9 cellular contexts compared by ENCODE assay signal in the genomic region with DNA sequence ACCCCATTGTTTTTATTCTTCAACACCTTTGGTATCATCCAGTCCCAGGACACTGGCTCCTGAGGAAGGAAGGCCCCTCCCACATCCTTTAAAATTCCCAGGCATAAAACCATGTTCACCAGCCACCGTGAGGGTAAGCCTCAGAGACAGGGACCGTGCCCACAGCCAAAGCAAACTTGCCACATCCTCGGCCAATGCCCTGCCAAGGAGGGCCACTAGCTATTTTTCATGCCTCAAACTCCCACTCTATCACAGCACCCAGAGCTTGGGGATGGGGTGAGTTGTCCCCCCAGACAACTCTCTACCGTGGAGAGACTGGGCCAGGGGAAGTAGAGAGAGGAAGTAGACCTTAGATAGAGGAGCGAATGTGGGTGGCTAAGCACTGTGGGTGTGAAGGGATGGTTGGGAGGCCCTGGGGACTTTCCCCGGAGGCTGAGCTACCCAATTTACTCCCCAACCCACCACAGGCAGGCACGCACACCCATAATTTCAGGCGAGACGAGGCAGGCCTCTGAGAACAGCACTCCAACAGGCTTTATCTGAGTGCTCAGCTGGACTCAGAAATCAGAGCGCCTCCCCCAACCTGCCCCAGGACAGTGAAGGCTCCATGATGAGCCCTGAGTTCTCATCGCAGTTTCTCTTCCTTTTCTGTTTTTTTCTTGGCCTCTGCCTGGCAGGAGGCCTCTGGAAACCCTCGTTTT. TPM values are rescaled to one million over a fixed set of nuclear protein-coding genes. Genes with fewer than 3 reads are reported as not detected.
A peak's percentile ranks its signal among the peaks of the same experiment; 100 is the strongest.
DNase-seq lines count a peak whose midpoint lies in the region; ATAC-seq, FAIRE-seq and TF ChIP-seq lines count a peak whose summit lies in the region.
"Had no signal": no experiment of that assay in that cellular context is flagged by ENCODE, and none has a peak within 500 bp of the region (broad histone marks: within the 10 kb centered on the region; RNA-seq: fewer than 3 reads in every experiment).

No MANE protein-coding gene starts in this region.

- TF ChIP-seq CTCF in IMR-90 (conservative IDR thresholded peaks at IDR 0.05; ENCODE audit: low read depth, low read length) (no peak), H1 (IDR thresholded peaks at IDR 0.05; ENCODE audit: control extremely low read depth in 1 of 3, insufficient read depth in 1 of 3, low read depth in 1 of 3, low read length in 3 of 3) (no peak), parathyroid adenoma (IDR thresholded peaks at IDR 0.05) (no peak), transverse colon (IDR thresholded peaks at IDR 0.05) (no peak)

- POLR2A ChIA-PET in IMR-90 (lab: Charles Lee; ENCODE audit: unreplicated experiment): interaction anchor here (0.6 kb wide), 1 partner anchor 15 kb away, joined by 9 read pairs; no protein-coding TSS in a partner anchor
- POLR2A ChIA-PET in activated CD4-positive, alpha-beta T cell treated with anti-CD3 and anti-CD28 coated beads, Interleukin-2, amount 10 ng/mL, durations not matched to agents 7 days and 5 days (lab: Charles Lee): interaction anchor here (0.9 to 1.6 kb wide), 2 partner anchors 12 to 17 kb away, joined by 3 to 20 read pairs; partner anchors contain the start of gene BTG2
- POLR2A ChIA-PET in H1 (lab: Charles Lee; ENCODE audit: partially characterized antibody): interaction anchor here (0.9 to 2.6 kb wide), 5 partner anchors 8 to 38 kb away, joined by 3 to 8 read pairs (median 4); no protein-coding TSS in a partner anchor

- H3K23ac ChIP-seq in IMR-90 (ENCODE audit: low read depth, low read length) (no peak overlapping the region), H1 (ENCODE audit: insufficient read length) (no peak overlapping the region)

- H2BK120ac ChIP-seq in IMR-90 (ENCODE audit: low read depth, low read length): no peak overlapping the region
- H2BK120ac ChIP-seq in H1 (replicated peaks; ENCODE audit: low read depth, low read length): no peak overlapping the region

- 0 out of 2 replicates have a peak, but pooled peaks cover 4% of the 10 kb centered on the region for H3K9me1 ChIP-seq in IMR-90 (ENCODE audit: insufficient read depth, low read length)

- H3K27ac ChIP-seq in IMR-90 (ENCODE audit: insufficient read depth, low read length): no peak overlapping the region
- H3K27ac ChIP-seq in H1 (ENCODE audit: low read depth, low read length): 0 out of 2 replicates have a peak overlapping the region, but pooled peaks have one; percentile 49
- H3K27ac ChIP-seq in parathyroid adenoma: peak overlapping the region; percentile 82
- peak overlapping the region; percentile 91 to 97 (median 96) for H3K27ac ChIP-seq in transverse colon

- H3K14ac ChIP-seq in IMR-90 (replicated peaks; ENCODE audit: low read depth, low read length) (no peak overlapping the region), H1 (ENCODE audit: insufficient read length) (no peak overlapping the region)

- H3K27ac Mint-ChIP-seq in activated CD4-positive, alpha-beta T cell treated with anti-CD3 and anti-CD28 coated beads, Interleukin-2, amount 10 ng/mL, durations not matched to agents 7 days and 5 days: peak overlapping the region; percentile 99

- no peaks in the 10 kb centered on the region for H3K27me3 Mint-ChIP-seq in activated CD4-positive, alpha-beta T cell treated with anti-CD3 and anti-CD28 coated beads, Interleukin-2, amount 10 ng/mL, durations not matched to agents 7 days and 5 days

- CTCF ChIA-PET in IMR-90 (lab: Yijun Ruan, JAX): interaction anchor here (0.5 to 0.8 kb wide), 2 partner anchors 17 to 22 kb away, joined by 3 read pairs; no protein-coding TSS in a partner anchor
- CTCF ChIA-PET in activated CD4-positive, alpha-beta T cell treated with anti-CD3 and anti-CD28 coated beads, Interleukin-2, amount 10 ng/mL, durations not matched to agents 7 days and 5 days (lab: Charles Lee): interaction anchor here (0.6 to 13.6 kb wide), 11 partner anchors 9 to 402 kb away, joined by 3 to 177 read pairs (median 12); partner anchors contain the start of gene BTG2
- CTCF ChIA-PET in H1 (lab: Charles Lee; ENCODE audit: partially characterized antibody): interaction anchor here (0.6 to 39.0 kb wide), 11 partner anchors 8 to 1212 kb away, joined by 3 to 785 read pairs (median 5); no protein-coding TSS in a partner anchor

- intact Hi-C loops in IMR-90 (cut with micrococcal nuclease): no loop called here
- intact Hi-C loops in transverse colon (cut with DNase I; ENCODE audit: low total_unique reads): no loop called here

- peak overlapping the region; percentile 70 for H2AFZ ChIP-seq in IMR-90 (replicated peaks; ENCODE audit: low read length, poor library complexity)
- no peak overlapping the region; the same call in 1 of the 2 replicates for H2AFZ ChIP-seq in H1 (ENCODE audit: low read length)
- H2AFZ ChIP-seq in parathyroid adenoma: peak overlapping the region; percentile 77

- dilution Hi-C loops in IMR-90 (cut with HindIII; ENCODE audit: low sequenced_read_pairs, unreplicated experiment): no loop called here

- FAIRE-seq in H1 (lab: Jason Lieb, UNC): no peak

- H3K4me1 Mint-ChIP-seq in activated CD4-positive, alpha-beta T cell treated with anti-CD3 and anti-CD28 coated beads, Interleukin-2, amount 10 ng/mL, durations not matched to agents 7 days and 5 days: peaks cover 72% of the 10 kb centered on the region

- no peaks in the 10 kb centered on the region for H3K36me3 Mint-ChIP-seq in activated CD4-positive, alpha-beta T cell treated with anti-CD3 and anti-CD28 coated beads, Interleukin-2, amount 10 ng/mL, durations not matched to agents 7 days and 5 days (ENCODE audit: low read depth)

- H2AK9ac ChIP-seq in IMR-90 (replicated peaks; ENCODE audit: low read depth, low read length, poor library complexity): no peak overlapping the region

- DNase-seq in DMS53 treated with DMSO at 0.1 percent for 48 hours (lab: John Stamatoyannopoulos, UW; ENCODE audit: unreplicated experiment) (peak; percentile 60), IMR-90 (no peak), H1 (ENCODE audit: low read depth in 1 of 2, low spot score in 2 of 2) (no peak), transverse colon (peak; percentile 77), NCI-H446 (lab: John Stamatoyannopoulos, UW) (no peak)
- peak; percentile 92 for DNase-seq in activated CD4-positive, alpha-beta T cell treated with anti-CD3 and anti-CD28 coated beads, Interleukin-2, amount 10 ng/mL, durations not matched to agents 7 days and 5 days

- H4K5ac ChIP-seq in IMR-90 (ENCODE audit: low read depth, low read length) (no peak overlapping the region), H1 (ENCODE audit: insufficient read length, low read depth, low read length) (no peak overlapping the region)

- H4K8ac ChIP-seq in IMR-90 (ENCODE audit: low read depth in 2 of 2, low read length in 2 of 2) (no peak overlapping the region), H1 (ENCODE audit: extremely low read depth, insufficient read depth, low read length) (peak overlapping the region; percentile 60)

- H3K36me3 ChIP-seq in IMR-90 (ENCODE audit: control insufficient read depth, insufficient read depth, low read length) (no peaks in the 10 kb centered on the region), H1 (ENCODE audit: control insufficient read depth in 2 of 4, insufficient read depth in 4 of 4, low read length in 3 of 4) (no peaks in the 10 kb centered on the region), parathyroid adenoma (ENCODE audit: control insufficient read depth, insufficient read depth, low read length) (no peaks in the 10 kb centered on the region), transverse colon (no peaks in the 10 kb centered on the region)

- H3K23me2 ChIP-seq in H1 (ENCODE audit: low read depth, low read length): no peaks in the 10 kb centered on the region; the same call in 1 of the 2 replicates

- no peaks in the 10 kb centered on the region for H3K79me2 ChIP-seq in H1 (ENCODE audit: control insufficient read depth in 1 of 2, insufficient read depth in 2 of 2, low read length in 2 of 2)
- no peaks in the 10 kb centered on the region for H3K79me2 ChIP-seq in parathyroid adenoma

- H3K4me3 ChIP-seq in IMR-90 (ENCODE audit: insufficient read depth, low read depth, low read length) (no peak overlapping the region), H1 (ENCODE audit: extremely low read depth in 1 of 4, insufficient read depth in 2 of 4, low read depth in 3 of 4, low read length in 4 of 4) (no peak overlapping the region), parathyroid adenoma (ENCODE audit: low read depth, low read length) (no peak overlapping the region), transverse colon (peak overlapping the region in 1 of 4 donors; percentile 38)

- 84% methylated on average over 4 of the region's 12 CpGs; no CpG with 5 or more reads in 1 of the 2 experiments for WGBS in IMR-90 (ENCODE audit: extremely low coverage in 2 of 2, insufficient read length in 1 of 2), 2 experiments
- WGBS in H1 (ENCODE audit: extremely low coverage in 1 of 2, insufficient coverage in 1 of 2, insufficient read length in 1 of 2, insufficient replicate concordance in 2 of 2, low coverage in 1 of 2, low lambda C conversion rate in 2 of 2, missing lambda C conversion rate in 1 of 2), 2 experiments: 66% methylated on average over 12 of the region's 12 CpGs; no CpG with 5 or more reads in 1 of the 2 experiments
- 9 to 24% methylated on average over 4 to 12 of the region's 12 CpGs for WGBS in transverse colon (ENCODE audit: low coverage in 1 of 2), 2 donors

- H3K4me2 ChIP-seq in IMR-90 (ENCODE audit: low read depth, low read length) (no peak overlapping the region), H1 (ENCODE audit: insufficient read depth in 1 of 2, low read depth in 2 of 2, low read length in 2 of 2) (peak overlapping the region in 1 of 2 experiments; percentile 75; a peak in 1 of 4 replicates), parathyroid adenoma (ENCODE audit: low read length) (peak overlapping the region; percentile 48)

- TF ChIP-seq POLR2A in IMR-90 (IDR thresholded peaks at IDR 0.05; ENCODE audit: low read depth, low read length) (no peak), H1 (IDR thresholded peaks at IDR 0.05; ENCODE audit: control extremely low read depth in 1 of 2, low read depth in 2 of 2, low read length in 2 of 2) (no peak), transverse colon (IDR thresholded peaks at IDR 0.05) (peak; percentile 13)

- no peak overlapping the region for H2AK5ac ChIP-seq in IMR-90 (ENCODE audit: low read depth, low read length)
- peak overlapping the region; percentile 65; the same call in 1 of the 2 replicates for H2AK5ac ChIP-seq in H1 (ENCODE audit: low read depth, low read length)

- H3K4me1 ChIP-seq in IMR-90 (ENCODE audit: control insufficient read depth, insufficient read depth, low read length): peaks cover 9% of the 10 kb centered on the region; the same call in 1 of the 2 replicates
- peaks cover 15 to 34% (median 22%) of the 10 kb centered on the region in 4 experiments for H3K4me1 ChIP-seq in H1 (replicated peaks in 1 of 4; ENCODE audit: control insufficient read depth in 3 of 4, insufficient read depth in 4 of 4, low read length in 3 of 4)
- H3K4me1 ChIP-seq in parathyroid adenoma: peaks cover 19% of the 10 kb centered on the region
- peaks cover 60 to 80% (median 76%) of the 10 kb centered on the region in 4 donors for H3K4me1 ChIP-seq in transverse colon

- TF ChIP-seq EP300 in H1 (IDR thresholded peaks at IDR 0.05; ENCODE audit: borderline replicate concordance in 1 of 2, low read depth in 2 of 2, low read length in 2 of 2) (no peak), transverse colon (IDR thresholded peaks at IDR 0.05; ENCODE audit: low read depth) (no peak)

- no peaks in the 10 kb centered on the region for H3K9me3 Mint-ChIP-seq in activated CD4-positive, alpha-beta T cell treated with anti-CD3 and anti-CD28 coated beads, Interleukin-2, amount 10 ng/mL, durations not matched to agents 7 days and 5 days

- H2BK5ac ChIP-seq in IMR-90 (ENCODE audit: low read depth, low read length, poor library complexity, severe bottlenecking) (no peak overlapping the region), H1 (ENCODE audit: low read depth, low read length) (no peak overlapping the region)

- no peak overlapping the region for H2BK15ac ChIP-seq in IMR-90 (ENCODE audit: low read depth, low read length)
- H2BK15ac ChIP-seq in H1 (ENCODE audit: low read length): peak overlapping the region; percentile 0; the same call in 1 of the 2 replicates

- ATAC-seq in GM21367 (IDR thresholded peaks at IDR 0.05; ENCODE audit: unreplicated experiment): peak; percentile 41
- no peak for ATAC-seq in IMR-90 (ENCODE audit: low read depth)

- peak overlapping the region; percentile 67 for H3K4me3 Mint-ChIP-seq in activated CD4-positive, alpha-beta T cell treated with anti-CD3 and anti-CD28 coated beads, Interleukin-2, amount 10 ng/mL, durations not matched to agents 7 days and 5 days

- H2BK12ac ChIP-seq in H1 (ENCODE audit: low read depth, low read length): peak overlapping the region; percentile 52; the same call in 1 of the 2 replicates

- TF ChIP-seq RAD21 in IMR-90 (IDR thresholded peaks at IDR 0.05; ENCODE audit: low read length) (no peak), H1 (IDR thresholded peaks at IDR 0.05 in 1 of 2, conservative IDR thresholded peaks at IDR 0.05 in 1 of 2; ENCODE audit: low read depth in 2 of 2, low read length in 2 of 2) (no peak)

- H3K56ac ChIP-seq in IMR-90 (ENCODE audit: extremely low read depth, insufficient read depth, low read length) (no peak overlapping the region), H1 (replicated peaks; ENCODE audit: insufficient read length, low read depth, low read length) (no peak overlapping the region)

- H3K4ac ChIP-seq in IMR-90 (ENCODE audit: low read depth, low read length) (no peak overlapping the region), H1 (replicated peaks; ENCODE audit: insufficient read length, low read depth, low read length) (no peak overlapping the region)

- no TSS peak for BruUV-seq in IMR-90 (replicated peaks; lab: Mats Ljungman, UMichigan)

- in situ Hi-C loops in IMR-90 (cut with MboI; ENCODE audit: low sequenced_read_pairs) (no loop called here), transverse colon (cut with MboI; ENCODE audit: low pct_ligation_motif_present in 1 of 4, low pct_unique_long_range_greater_than_20kb in 1 of 4, low sequenced_read_pairs in 3 of 4) (no loop called here)

- H4K20me1 ChIP-seq in IMR-90 (ENCODE audit: insufficient read depth, low read length) (no peaks in the 10 kb centered on the region), H1 (replicated peaks in 1 of 2; ENCODE audit: control insufficient read depth in 1 of 2, insufficient read depth in 2 of 2, low read length in 2 of 2) (no peaks in the 10 kb centered on the region)

- H2BK20ac ChIP-seq in IMR-90 (ENCODE audit: low read depth, low read length) (no peak overlapping the region), H1 (ENCODE audit: low read length) (0 out of 2 replicates have a peak overlapping the region, but pooled peaks have one; percentile 7)

- H4K91ac ChIP-seq in IMR-90 (ENCODE audit: insufficient read depth, low read depth, low read length) (no peak overlapping the region), H1 (replicated peaks; ENCODE audit: insufficient read length, low read length) (no peak overlapping the region)

- H3K18ac ChIP-seq in IMR-90 (ENCODE audit: low read depth, low read length) (no peak overlapping the region), H1 (ENCODE audit: extremely low read depth, low read length) (no peak overlapping the region)

- no peak overlapping the region for H3K9ac ChIP-seq in IMR-90 (ENCODE audit: low read depth, low read length)
- H3K9ac ChIP-seq in H1 (replicated peaks in 1 of 4; ENCODE audit: extremely low read depth in 1 of 4, low read depth in 3 of 4, low read length in 3 of 4): peak overlapping the region in 1 of 4 experiments; percentile 69; a peak in 1 of 7 replicates
- no peak overlapping the region for H3K9ac ChIP-seq in parathyroid adenoma

- H3K27me3 ChIP-seq in IMR-90 (ENCODE audit: control insufficient read depth, insufficient read depth, low read length) (peaks cover 28% of the 10 kb centered on the region), H1 (replicated peaks in 1 of 4; ENCODE audit: control insufficient read depth in 3 of 4, extremely low read depth in 1 of 4, insufficient read depth in 3 of 4, low read length in 3 of 4) (peaks cover 0 to 20% (median 13%) of the 10 kb centered on the region in 4 experiments; a peak in 4 of 7 replicates), parathyroid adenoma (ENCODE audit: control insufficient read depth, insufficient read depth, low read length) (no peaks in the 10 kb centered on the region), transverse colon (no peaks in the 10 kb centered on the region)

- H3K9me3 ChIP-seq in IMR-90 (ENCODE audit: control insufficient read depth, insufficient read depth, low read length): no peaks in the 10 kb centered on the region
- no peaks in the 10 kb centered on the region for H3K9me3 ChIP-seq in H1 (ENCODE audit: insufficient read depth in 2 of 2, low read depth in 1 of 2, low read length in 1 of 2)
- no peaks in the 10 kb centered on the region for H3K9me3 ChIP-seq in parathyroid adenoma (ENCODE audit: control insufficient read depth, low read length)
- no peaks in the 10 kb centered on the region for H3K9me3 ChIP-seq in transverse colon

- H3K79me1 ChIP-seq in IMR-90 (ENCODE audit: low read depth in 1 of 2, low read length in 2 of 2) (no peaks in the 10 kb centered on the region), H1 (ENCODE audit: low read depth, low read length) (no peaks in the 10 kb centered on the region)

RNA-seq across cellular contexts. Expression of gene BTG2, which starts 15.9 kb away (rescaled TPM):
- total RNA-seq in IMR-90 (2012; rRNA removed): 8.4 and 10.3 TPM in 2 replicates
- 10.7 and 18.8 TPM in 2 replicates for polyA plus RNA-seq in IMR-90 (2012; rRNA removed)
- 4.9 and 23.6 TPM in 2 replicates for polyA plus RNA-seq in IMR-90 (2012; cell fraction: cytosol; rRNA removed)
- polyA plus RNA-seq in IMR-90 (2012; cell fraction: nucleus; rRNA removed; ENCODE audit: low replicate concordance): 18.8 and 39.4 TPM in 2 replicates
- total RNA-seq in activated CD4-positive, alpha-beta T cell treated with anti-CD3 and anti-CD28 coated beads, Interleukin-2, amount 10 ng/mL, durations not matched to agents 7 days and 5 days: 10 to 100 TPM; 73.6 to 82.3 TPM
- 4.1 and 4.8 TPM in 2 replicates for total RNA-seq in H1 (2021; fragmentation: NEBNext Ultra II Directional; extraction: Animal tissue kit (Norgen Biotek cat#: 25700))
- 11.0 and 15.1 TPM in 2 replicates for polyA plus RNA-seq in H1 (2011; rRNA removed)
- polyA plus RNA-seq in H1 (2011; cell fraction: cytosol; rRNA removed): 10.1 TPM
- polyA plus RNA-seq in H1 (2011; cell fraction: nucleus; rRNA removed): 10.0 TPM
- polyA plus RNA-seq in H1 (2012, experiment 1 of 2): 5.6 to 6.3 TPM (median 5.9 TPM) in 4 replicates
- 7.6 TPM for polyA plus RNA-seq in H1 (2012, experiment 2 of 2)
- 2.1 TPM for polyA plus RNA-seq in H1 (2013, experiment 1 of 2)
- polyA plus RNA-seq in H1 (2013, experiment 2 of 2): 2.6 TPM
- polyA minus RNA-seq in H1 (2011; rRNA and poly(A)+ RNA removed): 7.2 and 7.6 TPM in 2 replicates
- 9.8 TPM for polyA minus RNA-seq in H1 (2011; cell fraction: cytosol; rRNA and poly(A)+ RNA removed)
- 19.8 TPM for polyA minus RNA-seq in H1 (2011; cell fraction: nucleus; rRNA and poly(A)+ RNA removed)
- 100 to 1,000 TPM in 3 of 4 donors, 10 to 100 TPM in 1; 98.9 to 144 (median 142) TPM for total RNA-seq in transverse colon

RNA-seq across cellular contexts. Expression of gene CHIT1, which starts 60.0 kb away (rescaled TPM):
- total RNA-seq in IMR-90 (2012; rRNA removed) (not detected in 2 replicates), transverse colon (under 1 TPM in 1 of 4 donors, not detected in 3; 0.79 TPM)
- polyA plus RNA-seq in IMR-90 (2012; rRNA removed) (not detected in 2 replicates), H1 (2011; rRNA removed) (not detected in 2 replicates)
- not detected in 2 replicates for polyA plus RNA-seq in IMR-90 (2012; cell fraction: cytosol; rRNA removed)
- not detected in 2 replicates for polyA plus RNA-seq in IMR-90 (2012; cell fraction: nucleus; rRNA removed; ENCODE audit: low replicate concordance)
- total RNA-seq in activated CD4-positive, alpha-beta T cell treated with anti-CD3 and anti-CD28 coated beads, Interleukin-2, amount 10 ng/mL, durations not matched to agents 7 days and 5 days: under 1 TPM; 0.30 to 0.42 TPM
- not detected in 2 replicates for total RNA-seq in H1 (2021; fragmentation: NEBNext Ultra II Directional; extraction: Animal tissue kit (Norgen Biotek cat#: 25700))
- polyA plus RNA-seq in H1 (2011; cell fraction: cytosol; rRNA removed): 0.04 TPM
- polyA plus RNA-seq in H1 (2011; cell fraction: nucleus; rRNA removed): 0.13 TPM
- polyA plus RNA-seq in H1 (2012, experiment 1 of 2): 0.06 TPM in 1 of 4 replicates, not detected in the others
- not detected for polyA plus RNA-seq in H1 (2012, experiment 2 of 2)
- not detected for polyA plus RNA-seq in H1 (2013, experiment 1 of 2)
- polyA plus RNA-seq in H1 (2013, experiment 2 of 2): not detected
- polyA minus RNA-seq in H1 (2011; rRNA and poly(A)+ RNA removed): 0.03 and 0.05 TPM in 2 replicates
- not detected for polyA minus RNA-seq in H1 (2011; cell fraction: cytosol; rRNA and poly(A)+ RNA removed)
- polyA minus RNA-seq in H1 (2011; cell fraction: nucleus; rRNA and poly(A)+ RNA removed): 0.50 TPM
- total RNA-seq: HT1080 had no signal

Comparison
In these comparisons a context has a peak if more than half of its experiments do, and no peak if none do; other contexts are left out.
1. DNase-seq: peak in DMS53 treated with DMSO at 0.1 percent for 48 hours (single experiment), activated CD4-positive, alpha-beta T cell treated with anti-CD3 and anti-CD28 coated beads, Interleukin-2, amount 10 ng/mL, durations not matched to agents 7 days and 5 days (single experiment) and transverse colon (single experiment); none in IMR-90 (single experiment), H1 (0 of 2) and NCI-H446 (0 of 2).